ENCODE assay signal across 20 cellular contexts in the genomic region with DNA sequence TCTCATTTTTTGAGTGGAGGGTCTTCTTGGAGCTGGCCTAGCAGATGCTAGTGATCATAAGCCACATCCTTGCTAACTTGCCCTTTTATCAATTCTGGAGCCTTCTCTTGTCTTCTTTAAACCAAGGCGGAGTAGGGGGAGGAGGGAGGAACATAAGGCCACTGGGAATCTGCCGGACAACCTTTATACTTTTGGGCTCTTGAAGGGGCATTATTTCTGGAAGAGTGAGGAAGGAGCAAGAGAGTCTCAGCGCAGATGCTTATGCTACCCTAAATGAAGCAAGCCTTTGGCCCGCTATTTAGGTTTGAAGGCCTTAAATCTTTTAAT. TPM values are rescaled to one million over a fixed set of nuclear protein-coding genes. Genes with fewer than 3 reads are reported as not detected.
DNase-seq lines count a peak whose midpoint lies in the region; ATAC-seq and TF ChIP-seq lines count a peak whose summit lies in the region.
"Had no signal": no experiment of that assay in that cellular context is flagged by ENCODE, and none has a peak within 500 bp of the region (broad histone marks: within the 10 kb centered on the region; RNA-seq: fewer than 3 reads in every experiment).

No MANE protein-coding gene starts in this region.

- no peak overlapping the region for H2BK15ac ChIP-seq in mesendoderm (replicated peaks; ENCODE audit: low read depth)

- peak overlapping the region; percentile 96 for H3K4me2 ChIP-seq in mesendoderm (ENCODE audit: low read length)

- H3K79me2 ChIP-seq in mesendoderm (ENCODE audit: control insufficient read depth, insufficient read depth, low read length), result peaks cover 54% of the 10 kb centered on the region

- POLR2A ChIA-PET in activated CD8-positive, alpha-beta T cell treated with anti-CD3 and anti-CD28 coated beads for 36 hours (lab: Charles Lee), result no interaction called here

- H3K4me3 ChIP-seq in cardiac muscle cell (peak overlapping the region; percentile 91), mesendoderm (ENCODE audit: low read length) (peak overlapping the region; percentile 62)
- H3K4me3 ChIP-seq: transverse colon had no signal

- intact Hi-C loops in cardiac septum (cut with DNase I), result no loop called here
- intact Hi-C loops in activated CD8-positive, alpha-beta T cell treated with anti-CD3 and anti-CD28 coated beads for 36 hours (cut with micrococcal nuclease), result no loop called here

- CTCF ChIA-PET in activated CD8-positive, alpha-beta T cell treated with anti-CD3 and anti-CD28 coated beads for 36 hours (lab: Charles Lee), result no interaction called here

- H3K18ac ChIP-seq in mesendoderm (ENCODE audit: low read length), result no peak overlapping the region

- no peaks in the 10 kb centered on the region for H3K27me3 ChIP-seq in cardiac muscle cell
- no peaks in the 10 kb centered on the region for H3K27me3 ChIP-seq in mesendoderm (ENCODE audit: insufficient read depth, low read length, poor library complexity)

- H3K36me3 ChIP-seq in cardiac muscle cell (no peaks in the 10 kb centered on the region), mesendoderm (ENCODE audit: control insufficient read depth, insufficient read depth, low read length) (no peaks in the 10 kb centered on the region)
- H3K36me3 ChIP-seq: transverse colon had no signal

- peaks cover 8% of the 10 kb centered on the region for H3K79me1 ChIP-seq in mesendoderm (ENCODE audit: low read length)

- peak overlapping the region; percentile 91 for H3K56ac ChIP-seq in mesendoderm (ENCODE audit: low read length)

- H3K9me3 ChIP-seq in cardiac muscle cell (ENCODE audit: low read depth), result no peaks in the 10 kb centered on the region
- H3K9me3 ChIP-seq: transverse colon had no signal

- H3K9ac ChIP-seq in mesendoderm (ENCODE audit: low read length), result peak overlapping the region; percentile 94

- H3K27ac Mint-ChIP-seq in brain, result peak overlapping the region; percentile 93 to 97 (median 96)
- H3K27ac Mint-ChIP-seq in activated CD8-positive, alpha-beta T cell treated with anti-CD3 and anti-CD28 coated beads for 36 hours, result no peak overlapping the region
- no peak overlapping the region for H3K27ac Mint-ChIP-seq in activated T-cell treated with anti-CD3 and anti-CD28 coated beads, Interleukin-2, amount 50 U/mL, for 24 hours
- H3K27ac Mint-ChIP-seq: activated CD4-positive, alpha-beta T cell treated with anti-CD3 and anti-CD28 coated beads, Interleukin-2, amount 10 ng/mL, durations not matched to agents 24 days and 14 days; activated naive CD4-positive, alpha-beta T cell treated with anti-CD3 and anti-CD28 coated beads, Interleukin-2, amount 50 U/mL, for 72 hours had no signal

- H3K4ac ChIP-seq in mesendoderm (ENCODE audit: low read depth, low read length), result no peak overlapping the region

- H4K5ac ChIP-seq in mesendoderm (ENCODE audit: low read length), result no peak overlapping the region

- H3K23ac ChIP-seq in mesendoderm (ENCODE audit: low read length), result no peak overlapping the region

- H3K27ac ChIP-seq in cardiac muscle cell (no peak overlapping the region), mesendoderm (ENCODE audit: low read depth, low read length) (no peak overlapping the region)
- H3K27ac ChIP-seq: transverse colon had no signal

- H4K8ac ChIP-seq in mesendoderm (ENCODE audit: low read depth, low read length), result no peak overlapping the region

- H3K27me3 Mint-ChIP-seq in brain, result peaks cover 15% of the 10 kb centered on the region
- peaks cover 32% of the 10 kb centered on the region for H3K27me3 Mint-ChIP-seq in activated CD8-positive, alpha-beta T cell treated with anti-CD3 and anti-CD28 coated beads for 36 hours
- peaks cover 43% of the 10 kb centered on the region for H3K27me3 Mint-ChIP-seq in activated T-cell treated with anti-CD3 and anti-CD28 coated beads, Interleukin-2, amount 50 U/mL, for 24 hours

- ATAC-seq in activated CD8-positive, alpha-beta T cell treated with anti-CD3 and anti-CD28 coated beads for 36 hours, result no peak
- ATAC-seq in HG02884 (IDR thresholded peaks at IDR 0.05; ENCODE audit: unreplicated experiment), result no peak
- ATAC-seq: activated naive CD4-positive, alpha-beta T cell treated with anti-CD3 and anti-CD28 coated beads, Interleukin-2, amount 50 U/mL, for 72 hours; activated T-cell treated with anti-CD3 and anti-CD28 coated beads, Interleukin-2, amount 50 U/mL, for 4 hours; left lobe of liver had no signal

- peaks cover 39% of the 10 kb centered on the region for H3K36me3 Mint-ChIP-seq in brain
- H3K36me3 Mint-ChIP-seq in activated CD8-positive, alpha-beta T cell treated with anti-CD3 and anti-CD28 coated beads for 36 hours (ENCODE audit: low read depth), result no peaks in the 10 kb centered on the region
- H3K36me3 Mint-ChIP-seq in activated T-cell treated with anti-CD3 and anti-CD28 coated beads, Interleukin-2, amount 50 U/mL, for 24 hours (ENCODE audit: low read depth), result no peaks in the 10 kb centered on the region
- H3K36me3 Mint-ChIP-seq: stimulated activated naive B cell treated with anti-CD40 and anti-IgM and Interleukin-4, amounts not matched to agents 10 μg/mL and 1 μg/mL and 100 μg/mL, for 72 hours had no signal

- peaks cover 0 to 16% (median 9%) of the 10 kb centered on the region in 5 experiments for H3K9me3 Mint-ChIP-seq in brain
- H3K9me3 Mint-ChIP-seq in activated CD8-positive, alpha-beta T cell treated with anti-CD3 and anti-CD28 coated beads for 36 hours, result peaks cover 4% of the 10 kb centered on the region
- no peaks in the 10 kb centered on the region for H3K9me3 Mint-ChIP-seq in activated T-cell treated with anti-CD3 and anti-CD28 coated beads, Interleukin-2, amount 50 U/mL, for 24 hours
- H3K9me3 Mint-ChIP-seq: activated CD4-positive, alpha-beta T cell treated with anti-CD3 and anti-CD28 coated beads, Interleukin-2, amount 10 ng/mL, durations not matched to agents 24 days and 14 days; activated naive CD4-positive, alpha-beta T cell treated with anti-CD3 and anti-CD28 coated beads, Interleukin-2, amount 50 U/mL, for 72 hours; activated T-cell treated with anti-CD3 and anti-CD28 coated beads, Interleukin-2, amount 50 U/mL, for 4 hours; stimulated activated naive B cell treated with anti-CD40 and anti-IgM and Interleukin-4, amounts not matched to agents 10 μg/mL and 1 μg/mL and 100 μg/mL, for 72 hours had no signal

- TF ChIP-seq CTCF in cardiac muscle cell (IDR thresholded peaks at IDR 0.05; ENCODE audit: low read depth, low read length) (no peak), brain (conservative IDR thresholded peaks at IDR 0.05) (no peak)
- no peak for TF ChIP-seq CTCF in activated CD8-positive, alpha-beta T cell treated with anti-CD3 and anti-CD28 coated beads for 36 hours (IDR thresholded peaks at IDR 0.05)

- H3K4me1 ChIP-seq in cardiac muscle cell (ENCODE audit: low read depth) (peaks cover 6% of the 10 kb centered on the region), mesendoderm (ENCODE audit: control insufficient read depth, low read depth, low read length) (peaks cover 2% of the 10 kb centered on the region)

- peaks cover 48% of the 10 kb centered on the region for H3K4me1 Mint-ChIP-seq in brain
- peaks cover 3% of the 10 kb centered on the region for H3K4me1 Mint-ChIP-seq in activated CD8-positive, alpha-beta T cell treated with anti-CD3 and anti-CD28 coated beads for 36 hours (ENCODE audit: low read depth)
- H3K4me1 Mint-ChIP-seq in activated T-cell treated with anti-CD3 and anti-CD28 coated beads, Interleukin-2, amount 50 U/mL, for 24 hours (ENCODE audit: low read depth), result peaks cover 4% of the 10 kb centered on the region

- no CpG with 5 or more reads among the region's 4 CpGs for WGBS in mesendoderm (ENCODE audit: extremely low coverage, insufficient coverage, low lambda C conversion rate)

- H3K4me3 Mint-ChIP-seq in brain, result peak overlapping the region; percentile 95 to 98 (median 96)
- no peak overlapping the region for H3K4me3 Mint-ChIP-seq in activated CD8-positive, alpha-beta T cell treated with anti-CD3 and anti-CD28 coated beads for 36 hours
- no peak overlapping the region for H3K4me3 Mint-ChIP-seq in activated T-cell treated with anti-CD3 and anti-CD28 coated beads, Interleukin-2, amount 50 U/mL, for 24 hours

- H2BK120ac ChIP-seq in mesendoderm (ENCODE audit: low read depth, low read length), result no peak overlapping the region

- H2BK5ac ChIP-seq in mesendoderm (ENCODE audit: low read length), result no peak overlapping the region

- DNase-seq in cardiac muscle cell (ENCODE audit: low read depth in 1 of 2, low spot score in 1 of 2) (no peak), cardiac septum (ENCODE audit: low spot score) (no peak), mesendoderm (no peak), C1 segment of cervical spinal cord (lab: John Stamatoyannopoulos, UW) (no peak)
- DNase-seq in activated CD8-positive, alpha-beta T cell treated with anti-CD3 and anti-CD28 coated beads for 36 hours, result no peak
- no peak for DNase-seq in activated T-cell treated with anti-CD3 and anti-CD28 coated beads, Interleukin-2, amount 50 U/mL, for 24 hours
- DNase-seq: activated CD4-positive, alpha-beta T cell treated with anti-CD3 and anti-CD28 coated beads, Interleukin-2, amount 10 ng/mL, durations not matched to agents 24 days and 14 days; activated T-cell treated with anti-CD3 and anti-CD28 coated beads, Interleukin-2, amount 50 U/mL, for 4 hours; Kasumi-1; NCI-H1417 treated with DMSO at 0.1 percent for 48 hours; NCI-H345; SHP77 treated with DMSO at 0.1 percent for 48 hours; stimulated activated CD4-positive, alpha-beta T cell treated with anti-CD3 and anti-CD28 coated beads, Interleukin-12 subunit alpha, Interleukin-12 subunit beta, amount 100 ng/mL, for 4 hours; stimulated activated naive B cell treated with anti-CD40 and anti-IgM and Interleukin-4, amounts not matched to agents 10 μg/mL and 1 μg/mL and 100 μg/mL, for 72 hours; T1000; transverse colon had no signal

- no peak overlapping the region for H2AK5ac ChIP-seq in mesendoderm (ENCODE audit: low read length)

RNA-seq across cellular contexts. Expression of a gene that starts 2.0 kb away (rescaled TPM):
- total RNA-seq in cardiac muscle cell, result 23.9 and 34.2 TPM in 2 replicates
- polyA plus RNA-seq in cardiac muscle cell, result 22.3 and 33.0 TPM in 2 replicates
- total RNA-seq in cardiac septum, result 0.46 TPM
- polyA plus RNA-seq in brain (ENCODE audit: insufficient read depth, low read depth, low replicate concordance), result 14.4 TPM
- 9.0 TPM for polyA plus RNA-seq in mesendoderm (2013, experiment 1 of 2)
- polyA plus RNA-seq in mesendoderm (2013, experiment 2 of 2), result 7.4 TPM
- total RNA-seq in activated CD8-positive, alpha-beta T cell treated with anti-CD3 and anti-CD28 coated beads for 36 hours, result under 1 TPM; 0.68 to 0.78 TPM
- total RNA-seq: transverse colon had no signal

RNA-seq across cellular contexts. Expression of a gene that starts 48.0 kb away (rescaled TPM):
- total RNA-seq in cardiac muscle cell (49.2 and 62.9 TPM in 2 replicates), cardiac septum (32.3 TPM)
- polyA plus RNA-seq in cardiac muscle cell (30.6 and 34.7 TPM in 2 replicates), brain (ENCODE audit: insufficient read depth, low read depth, low replicate concordance) (27.9 TPM)
- polyA plus RNA-seq in mesendoderm (2013, experiment 1 of 2), result 35.3 TPM
- 37.9 TPM for polyA plus RNA-seq in mesendoderm (2013, experiment 2 of 2)
- total RNA-seq in activated CD8-positive, alpha-beta T cell treated with anti-CD3 and anti-CD28 coated beads for 36 hours, result 10 to 100 TPM; 13.3 to 14.6 TPM

Comparison
In these comparisons a context has a peak if more than half of its experiments do, and no peak if none do; other contexts are left out.
1. RNA of a gene that starts 2.0 kb away (total RNA-seq): 23.9 to 34.2 TPM in cardiac muscle cell; 0.68 to 0.78 TPM in activated CD8-positive, alpha-beta T cell treated with anti-CD3 and anti-CD28 coated beads for 36 hours and 0.46 TPM in cardiac septum (single experiment); every median in the first group is over 10 times any median in the second.
2. H3K27ac Mint-ChIP-seq: peak in brain (5 of 5); none in activated CD8-positive, alpha-beta T cell treated with anti-CD3 and anti-CD28 coated beads for 36 hours (single experiment) and activated T-cell treated with anti-CD3 and anti-CD28 coated beads, Interleukin-2, amount 50 U/mL, for 24 hours (single experiment).
3. H3K4me3 Mint-ChIP-seq: peak in brain (5 of 5); none in activated CD8-positive, alpha-beta T cell treated with anti-CD3 and anti-CD28 coated beads for 36 hours (single experiment) and activated T-cell treated with anti-CD3 and anti-CD28 coated beads, Interleukin-2, amount 50 U/mL, for 24 hours (single experiment).